Comparison of ENCODE assay signal across 11 cellular contexts in the genomic region with DNA sequence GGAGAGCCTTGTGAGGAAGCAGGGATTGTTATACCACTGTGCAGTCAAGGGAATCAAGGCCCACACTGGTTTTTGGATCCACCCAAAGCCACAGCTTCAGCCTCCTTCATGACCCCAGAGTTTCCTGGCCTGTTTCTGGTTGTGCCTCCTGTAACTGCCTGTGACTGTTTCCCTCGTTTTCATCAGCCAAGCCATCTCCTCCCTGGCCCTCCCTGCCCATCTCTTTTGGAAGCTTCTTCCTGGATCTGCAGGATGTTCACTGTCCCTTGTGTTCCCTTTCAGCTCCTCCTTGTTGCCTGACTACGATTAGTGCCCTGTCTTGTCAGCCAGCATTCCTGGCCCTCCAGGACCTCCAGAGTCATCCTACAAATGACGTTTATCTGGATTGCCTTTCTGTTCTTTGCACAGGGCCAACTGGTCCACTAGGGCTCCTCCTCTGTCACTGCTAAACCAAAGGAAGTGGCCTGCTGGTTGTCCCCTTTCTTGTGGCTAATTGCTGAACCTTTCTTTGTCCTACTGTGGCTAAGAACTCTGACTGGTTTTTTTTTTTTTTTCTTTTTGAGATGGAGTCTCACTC. TPM values are rescaled to one million over a fixed set of nuclear protein-coding genes. Genes with fewer than 3 reads are reported as not detected.
DNase-seq lines count a peak whose midpoint lies in the region; ATAC-seq, FAIRE-seq and TF ChIP-seq lines count a peak whose summit lies in the region.
"Had no signal": no experiment of that assay in that cellular context is flagged by ENCODE, and none has a peak within 500 bp of the region (broad histone marks: within the 10 kb centered on the region; RNA-seq: fewer than 3 reads in every experiment).

No MANE protein-coding gene starts in this region.

- H3K27me3 Mint-ChIP-seq in nephron (ENCODE audit: low read depth), result no peaks in the 10 kb centered on the region

- H3K27ac Mint-ChIP-seq in nephron, result peak overlapping the region; percentile 84 to 93 (median 85)

- TF ChIP-seq EP300 in HepG2 (IDR thresholded peaks at IDR 0.05; ENCODE audit: low read depth in 2 of 2, low read length in 2 of 2) (no peak), HepG2 (CRISPR knock-in tag; IDR thresholded peaks at IDR 0.05; ENCODE audit: borderline replicate concordance) (no peak)

- no peaks in the 10 kb centered on the region for H4K20me1 ChIP-seq in HepG2 (ENCODE audit: insufficient read depth, low read length)

- CTCF ChIA-PET in HepG2 (lab: Yijun Ruan, JAX; ENCODE audit: low intra/inter-chr PET ratio, low total read pairs), result no interaction called here

- H3K4me1 Mint-ChIP-seq in nephron, result peaks cover 22% of the 10 kb centered on the region

- H3K4me3 ChIP-seq in liver (ENCODE audit: low read depth in 1 of 3, low read length in 3 of 3) (no peak overlapping the region), HepG2 (replicated peaks in 1 of 3; ENCODE audit: insufficient read depth in 1 of 3, low read depth in 2 of 3, low read length in 3 of 3) (no peak overlapping the region), dorsolateral prefrontal cortex (no peak overlapping the region), aorta (ENCODE audit: low read length in 2 of 2) (no peak overlapping the region)

- 55% methylated on average over 3 of the region's 3 CpGs for WGBS in liver
- WGBS in HepG2 (ENCODE audit: low lambda C conversion rate), result 93% methylated on average over 3 of the region's 3 CpGs
- 7 to 11% methylated on average over 3 of the region's 3 CpGs for WGBS in aorta, 2 donors

- H3K4me3 Mint-ChIP-seq in nephron, result peak overlapping the region in 1 of 3 experiments; percentile 2

- TF ChIP-seq CTCF in liver (IDR thresholded peaks at IDR 0.05; ENCODE audit: low read depth, low read length, missing input control), result no peak
- no peak for TF ChIP-seq CTCF in HepG2 (CRISPR knock-in tag; IDR thresholded peaks at IDR 0.05)
- TF ChIP-seq CTCF in dorsolateral prefrontal cortex (IDR thresholded peaks at IDR 0.05 in 54 of 56, conservative IDR thresholded peaks at IDR 0.05 in 2 of 56; ENCODE audit: low read depth in 1 of 56, partially characterized antibody in 56 of 56), result no peak
- no peak for TF ChIP-seq CTCF in nephron (IDR thresholded peaks at IDR 0.05; ENCODE audit: unreplicated experiment in 3 of 3)

- in situ Hi-C loops in HepG2 (cut with HindIII; ENCODE audit: extremely low pct_ligation_motif_present, low pct_unique_long_range_greater_than_20kb), result no loop called here

- H3K27ac ChIP-seq in liver (ENCODE audit: low read depth in 1 of 2, low read length in 2 of 2) (no peak overlapping the region), HepG2 (ENCODE audit: extremely low read length, insufficient read depth, low read length) (no peak overlapping the region), dorsolateral prefrontal cortex (peak overlapping the region in 49 of 59 donors; percentile 1 to 95 (median 56)), aorta (ENCODE audit: low read depth in 1 of 2, low read length in 2 of 2) (peak overlapping the region; percentile 16 to 73)

- TF ChIP-seq RAD21 in liver (IDR thresholded peaks at IDR 0.05) (no peak), HepG2 (CRISPR knock-in tag; IDR thresholded peaks at IDR 0.05) (no peak)

- H3K9me3 ChIP-seq in liver (ENCODE audit: control insufficient read depth in 4 of 4, low read length in 3 of 4) (no peaks in the 10 kb centered on the region), HepG2 (ENCODE audit: low read length) (no peaks in the 10 kb centered on the region), aorta (ENCODE audit: control insufficient read depth, low read length) (no peaks in the 10 kb centered on the region)
- H3K9me3 ChIP-seq: BE2C had no signal

- no peak for ATAC-seq in HepG2
- ATAC-seq in aorta (ENCODE audit: low FRiP score), result peak; percentile 59
- ATAC-seq in GM19397 (IDR thresholded peaks at IDR 0.05; ENCODE audit: unreplicated experiment), result no peak

- peaks cover 85% of the 10 kb centered on the region for H3K36me3 Mint-ChIP-seq in nephron (ENCODE audit: low read depth)

- DNase-seq in HepG2 (ENCODE audit: low spot score) (no peak), dorsolateral prefrontal cortex (no peak), aorta (no peak), NCI-H446 treated with DMSO at 0.1 percent for 48 hours (lab: John Stamatoyannopoulos, UW) (no peak)
- DNase-seq in stimulated activated CD4-positive, alpha-beta T cell treated with anti-CD3 and anti-CD28 coated beads, Interleukin-4, amount 100 ng/mL, for 24 hours, result no peak
- DNase-seq: activated effector memory CD4-positive, alpha-beta T cell treated with Interleukin-2 at 50 U/mL for 16 hours; BE2C; stimulated activated CD4-positive, alpha-beta T cell treated with anti-CD3 and anti-CD28 coated beads, Interleukin-4, amount 100 ng/mL, for 1 hour had no signal

- H3K4me1 ChIP-seq in liver (ENCODE audit: control insufficient read depth in 4 of 4, insufficient read depth in 4 of 4, low read length in 3 of 4) (peaks cover 5 to 9% (median 6%) of the 10 kb centered on the region in 4 donors), HepG2 (ENCODE audit: insufficient read depth, low read length) (peaks cover 12% of the 10 kb centered on the region; the same call in 1 of the 2 replicates), aorta (ENCODE audit: control insufficient read depth in 1 of 2, insufficient read depth in 2 of 2, low read length in 2 of 2) (peaks cover 2 to 16% of the 10 kb centered on the region in 2 donors)
- H3K4me1 ChIP-seq: BE2C had no signal

- H3K27me3 ChIP-seq in liver (ENCODE audit: control insufficient read depth in 4 of 4, insufficient read depth in 4 of 4, low read length in 3 of 4) (no peaks in the 10 kb centered on the region), HepG2 (ENCODE audit: control insufficient read depth in 1 of 2, insufficient read depth in 2 of 2, low read length in 2 of 2) (no peaks in the 10 kb centered on the region), dorsolateral prefrontal cortex (no peaks in the 10 kb centered on the region), aorta (ENCODE audit: control insufficient read depth in 1 of 2, insufficient read depth in 2 of 2, low read length in 1 of 2) (no peaks in the 10 kb centered on the region)
- H3K27me3 ChIP-seq: BE2C had no signal

- H3K9ac ChIP-seq in liver (ENCODE audit: low read depth in 1 of 2, low read length in 2 of 2) (no peak overlapping the region), HepG2 (ENCODE audit: insufficient read depth, low read depth, low read length) (no peak overlapping the region)

- H3K9me3 Mint-ChIP-seq in nephron, result no peaks in the 10 kb centered on the region

- no TSS peak for BruUV-seq in HepG2 (replicated peaks; lab: Mats Ljungman, UMichigan)

- peaks cover 2 to 45% (median 35%) of the 10 kb centered on the region in 4 donors for H3K36me3 ChIP-seq in liver (ENCODE audit: control insufficient read depth in 4 of 4, insufficient read depth in 3 of 4, low read depth in 1 of 4, low read length in 3 of 4)
- H3K36me3 ChIP-seq in HepG2 (replicated peaks in 1 of 2; ENCODE audit: control insufficient read depth in 1 of 2, insufficient read depth in 2 of 2, low read length in 2 of 2), result peaks cover 18 to 44% of the 10 kb centered on the region in 2 experiments
- peaks cover 3 to 7% of the 10 kb centered on the region in 2 donors for H3K36me3 ChIP-seq in aorta (ENCODE audit: control insufficient read depth in 1 of 2, insufficient read depth in 2 of 2, low read length in 1 of 2)

- H3K4me2 ChIP-seq in HepG2 (ENCODE audit: low read depth, low read length), result no peak overlapping the region

- H3K79me2 ChIP-seq in HepG2 (ENCODE audit: insufficient read depth, low read length), result no peaks in the 10 kb centered on the region

- TF ChIP-seq POLR2A in HepG2 (IDR thresholded peaks at IDR 0.05; ENCODE audit: insufficient read depth in 1 of 2, low read depth in 2 of 2, low read length in 2 of 2), result no peak

- FAIRE-seq in HepG2 (lab: Jason Lieb, UNC), result no peak

- POLR2A ChIA-PET in HepG2 (lab: Yijun Ruan, JAX), result no interaction called here

- H2AFZ ChIP-seq in HepG2 (ENCODE audit: low read length), result no peak overlapping the region

- intact Hi-C loops in HepG2 (cut with micrococcal nuclease; ENCODE audit: unreplicated experiment), result no loop called here
- intact Hi-C loops in dorsolateral prefrontal cortex (cut with DNase I), result no loop called here
- intact Hi-C loops in aorta (cut with DNase I), result no loop called here

RNA-seq across cellular contexts. Expression of gene SFT2D2, which starts 17.9 kb away (rescaled TPM):
- total RNA-seq in liver (10 to 100 TPM; 28.6 to 34.6 TPM), HepG2 (2016; rRNA removed; fragmentation: Illumina TruSeq; extraction: Trizol) (28.8 and 31.4 TPM in 2 replicates), dorsolateral prefrontal cortex (10 to 100 TPM; 15.0 to 59.6 (median 26.0) TPM), aorta (100 to 1,000 TPM in 1 of 2 donors, 10 to 100 TPM in 1; 94.6 to 107 TPM)
- polyA plus RNA-seq in liver (10 to 100 TPM in 1 of 2 donors, 1 to 10 TPM in 1; 3.8 to 22.1 TPM), HepG2 (2011; rRNA removed) (8.5 and 10.0 TPM in 2 replicates), aorta (10 to 100 TPM in 1 of 2 donors, 1 to 10 TPM in 1; 5.3 to 11.4 TPM)
- 3.0 and 4.6 TPM in 2 replicates for total RNA-seq in HepG2 (2016; cell fraction: cytosol; rRNA removed; fragmentation: Illumina TruSeq; extraction: Trizol; ENCODE audit: low read depth)
- total RNA-seq in HepG2 (2016; cell fraction: insoluble cytoplasmic fraction; rRNA removed; fragmentation: Illumina TruSeq; extraction: Trizol), result 27.1 and 28.3 TPM in 2 replicates
- 5.9 and 6.3 TPM in 2 replicates for total RNA-seq in HepG2 (2016; cell fraction: membrane; rRNA removed; fragmentation: Illumina TruSeq; extraction: Trizol)
- 26.1 and 28.1 TPM in 2 replicates for total RNA-seq in HepG2 (2016; cell fraction: nucleus; rRNA removed; fragmentation: Illumina TruSeq; extraction: Trizol)
- 4.8 and 7.4 TPM in 2 replicates for polyA plus RNA-seq in HepG2 (2011; cell fraction: cytosol; rRNA removed)
- 7.8 and 7.9 TPM in 2 replicates for polyA plus RNA-seq in HepG2 (2011; cell fraction: nucleus; rRNA removed)
- polyA plus RNA-seq in HepG2 (2012), result 2.2 and 3.3 TPM in 2 replicates
- polyA plus RNA-seq in HepG2 (2016; cell fraction: cytosol; fragmentation: Illumina TruSeq; extraction: Trizol; ENCODE audit: low read depth), result 0.65 and 0.66 TPM in 2 replicates
- polyA plus RNA-seq in HepG2 (2016; cell fraction: insoluble cytoplasmic fraction; fragmentation: Illumina TruSeq; extraction: Trizol; ENCODE audit: low read depth), result 8.3 and 9.0 TPM in 2 replicates
- polyA plus RNA-seq in HepG2 (2016; cell fraction: membrane; fragmentation: Illumina TruSeq; extraction: Trizol; ENCODE audit: low read depth), result 1.0 and 1.9 TPM in 2 replicates
- polyA plus RNA-seq in HepG2 (2016; cell fraction: nucleus; fragmentation: Illumina TruSeq; extraction: Trizol; ENCODE audit: insufficient read depth, low read depth), result 17.0 and 18.1 TPM in 2 replicates
- 33.6 and 104 TPM in 2 replicates for polyA minus RNA-seq in HepG2 (2011; rRNA and poly(A)+ RNA removed; ENCODE audit: low replicate concordance)
- polyA minus RNA-seq in HepG2 (2011; cell fraction: cytosol; rRNA and poly(A)+ RNA removed), result 23.4 and 30.6 TPM in 2 replicates
- polyA minus RNA-seq in HepG2 (2011; cell fraction: nucleus; rRNA and poly(A)+ RNA removed), result 17.0 and 19.1 TPM in 2 replicates

RNA-seq across cellular contexts. Expression of gene TBX19, which starts 37.0 kb away (rescaled TPM):
- total RNA-seq in liver, result under 1 TPM; 0.33 to 0.92 TPM
- polyA plus RNA-seq in liver, result under 1 TPM; 0.20 to 0.42 TPM
- total RNA-seq in HepG2 (2016; rRNA removed; fragmentation: Illumina TruSeq; extraction: Trizol), result 0.18 and 0.31 TPM in 2 replicates
- 0.30 and 0.44 TPM in 2 replicates for total RNA-seq in HepG2 (2016; cell fraction: cytosol; rRNA removed; fragmentation: Illumina TruSeq; extraction: Trizol; ENCODE audit: low read depth)
- 0.17 and 0.22 TPM in 2 replicates for total RNA-seq in HepG2 (2016; cell fraction: insoluble cytoplasmic fraction; rRNA removed; fragmentation: Illumina TruSeq; extraction: Trizol)
- total RNA-seq in HepG2 (2016; cell fraction: membrane; rRNA removed; fragmentation: Illumina TruSeq; extraction: Trizol), result 0.19 and 0.24 TPM in 2 replicates
- total RNA-seq in HepG2 (2016; cell fraction: nucleus; rRNA removed; fragmentation: Illumina TruSeq; extraction: Trizol), result 0.44 and 0.71 TPM in 2 replicates
- polyA plus RNA-seq in HepG2 (2011; rRNA removed), result 1.3 and 1.4 TPM in 2 replicates
- 0.81 and 1.0 TPM in 2 replicates for polyA plus RNA-seq in HepG2 (2011; cell fraction: cytosol; rRNA removed)
- polyA plus RNA-seq in HepG2 (2011; cell fraction: nucleus; rRNA removed), result 2.5 and 2.7 TPM in 2 replicates
- polyA plus RNA-seq in HepG2 (2012), result 0.99 and 1.1 TPM in 2 replicates
- 0.06 and 0.09 TPM in 2 replicates for polyA plus RNA-seq in HepG2 (2016; cell fraction: cytosol; fragmentation: Illumina TruSeq; extraction: Trizol; ENCODE audit: low read depth)
- polyA plus RNA-seq in HepG2 (2016; cell fraction: insoluble cytoplasmic fraction; fragmentation: Illumina TruSeq; extraction: Trizol; ENCODE audit: low read depth), result 0.24 and 0.43 TPM in 2 replicates
- polyA plus RNA-seq in HepG2 (2016; cell fraction: membrane; fragmentation: Illumina TruSeq; extraction: Trizol; ENCODE audit: low read depth), result 0.18 and 0.35 TPM in 2 replicates
- polyA plus RNA-seq in HepG2 (2016; cell fraction: nucleus; fragmentation: Illumina TruSeq; extraction: Trizol; ENCODE audit: insufficient read depth, low read depth), result 1.3 TPM in 2 replicates
- 0.51 and 0.80 TPM in 2 replicates for polyA minus RNA-seq in HepG2 (2011; rRNA and poly(A)+ RNA removed; ENCODE audit: low replicate concordance)
- polyA minus RNA-seq in HepG2 (2011; cell fraction: cytosol; rRNA and poly(A)+ RNA removed), result not detected in 2 replicates
- 0.90 and 1.5 TPM in 2 replicates for polyA minus RNA-seq in HepG2 (2011; cell fraction: nucleus; rRNA and poly(A)+ RNA removed)
- 1 to 10 TPM in 82 of 120 experiments, under 1 TPM in 36, not detected in 2; 0.26 to 4.3 (median 1.2) TPM for total RNA-seq in dorsolateral prefrontal cortex
- total RNA-seq in aorta, result 1 to 10 TPM; 4.1 to 8.8 TPM
- 1 to 10 TPM in 1 of 2 donors, under 1 TPM in 1; 0.50 to 5.6 TPM for polyA plus RNA-seq in aorta

Comparison
In these comparisons a context has a peak if more than half of its experiments do, and no peak if none do; other contexts are left out.
1. H3K27ac ChIP-seq: peak in dorsolateral prefrontal cortex (49 of 59) and aorta (2 of 2); none in liver (0 of 2) and HepG2 (single experiment).